ENCODE assay signal across 9 cellular contexts in the genomic region with DNA sequence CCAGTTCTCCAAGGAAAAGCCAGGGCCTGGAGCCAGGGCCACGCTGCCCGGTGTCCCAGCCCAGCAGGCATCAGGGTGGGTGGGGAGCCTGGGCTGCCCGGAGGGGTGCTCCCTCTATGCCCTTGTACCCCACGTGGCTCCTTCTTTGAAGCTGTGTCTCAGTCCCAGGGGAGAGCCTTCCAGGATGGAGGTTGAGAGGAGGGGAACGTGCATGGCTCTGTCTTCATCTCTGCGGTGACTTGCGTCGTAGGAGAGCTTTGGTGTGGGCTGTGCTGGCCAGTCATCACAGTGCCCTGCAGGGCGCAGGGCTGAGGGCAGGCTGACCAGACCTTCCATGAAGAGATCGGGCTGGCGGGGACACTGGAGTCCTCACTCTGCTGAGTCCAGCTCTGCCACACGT.
"Had no signal": no experiment of that assay in that cellular context is flagged by ENCODE, and none has a peak within 500 bp of the region (broad histone marks: within the 10 kb centered on the region; RNA-seq: fewer than 3 reads in every experiment).

No MANE protein-coding gene starts in this region.

- H3K36me3 Mint-ChIP-seq: stimulated activated effector memory CD8-positive, alpha-beta T cell treated with anti-CD3 and anti-CD28 coated beads, Interleukin-12 subunit alpha, Interleukin-12 subunit beta, amount 100 ng/mL, for 72 hours had no signal

- FAIRE-seq: astrocyte had no signal

- H3K4me3 Mint-ChIP-seq: stimulated activated effector memory CD8-positive, alpha-beta T cell treated with anti-CD3 and anti-CD28 coated beads, Interleukin-12 subunit alpha, Interleukin-12 subunit beta, amount 100 ng/mL, for 72 hours had no signal

- H3K36me3 ChIP-seq: WERI-Rb-1 had no signal

- H3K27ac ChIP-seq: tibial nerve, WERI-Rb-1 had no signal

- H3K4me1 Mint-ChIP-seq: stimulated activated effector memory CD8-positive, alpha-beta T cell treated with anti-CD3 and anti-CD28 coated beads, Interleukin-12 subunit alpha, Interleukin-12 subunit beta, amount 100 ng/mL, for 72 hours had no signal

- H3K27ac Mint-ChIP-seq: stimulated activated effector memory CD8-positive, alpha-beta T cell treated with anti-CD3 and anti-CD28 coated beads, Interleukin-12 subunit alpha, Interleukin-12 subunit beta, amount 100 ng/mL, for 72 hours had no signal

- DNase-seq: activated CD4-positive, alpha-beta T cell treated with anti-CD3 and anti-CD28 coated beads for 4 hours; activated naive CD4-positive, alpha-beta T cell; kidney glomerular epithelial cell; stimulated activated CD4-positive, alpha-beta T cell treated with anti-CD3 and anti-CD28 coated beads, Interleukin-12 subunit alpha, Interleukin-12 subunit beta, amount 100 ng/mL, for 4 hours; stimulated activated CD4-positive, alpha-beta T cell treated with anti-CD3 and anti-CD28 coated beads, Interleukin-2, amount 100 ng/mL, for 24 hours; WERI-Rb-1 had no signal

- H3K4me3 ChIP-seq: tibial nerve had no signal

- H3K27me3 ChIP-seq: tibial nerve had no signal

- ATAC-seq: stimulated activated effector memory CD8-positive, alpha-beta T cell treated with anti-CD3 and anti-CD28 coated beads, Interleukin-12 subunit alpha, Interleukin-12 subunit beta, amount 100 ng/mL, for 72 hours had no signal
